ENCODE assay signal across 9 cellular contexts in genomic region chr4:153222162-153222789, GRCh38. TPM values are rescaled to one million over a fixed set of nuclear protein-coding genes. Genes with fewer than 3 reads are reported as not detected.
DNase-seq lines count a peak whose midpoint lies in the region; ATAC-seq and TF ChIP-seq lines count a peak whose summit lies in the region.
"Had no signal": no experiment of that assay in that cellular context is flagged by ENCODE, and none has a peak within 500 bp of the region (broad histone marks: within the 10 kb centered on the region; RNA-seq: fewer than 3 reads in every experiment).

No MANE protein-coding gene starts in this region.

- DNase-seq in NCI-H2029 treated with DMSO at 0.1 percent for 48 hours (lab: John Stamatoyannopoulos, UW) (peak; percentile 16), NCI-H2029 (lab: John Stamatoyannopoulos, UW) (no peak), NCI-H526 (lab: John Stamatoyannopoulos, UW) (peak; percentile 77 to 83), glomerular visceral epithelial cell (ENCODE audit: extremely low spot score) (peak; percentile 66), neural progenitor cell (ENCODE audit: low spot score) (peak; percentile 91), COLO829 (ENCODE audit: low spot score) (no peak)
- DNase-seq in activated naive CD8-positive, alpha-beta T cell treated with anti-CD3 and anti-CD28 coated beads for 36 hours, result peak; percentile 16
- DNase-seq: DND-41 had no signal

- peaks cover 39% of the 10 kb centered on the region for H3K4me1 Mint-ChIP-seq in activated naive CD8-positive, alpha-beta T cell treated with anti-CD3 and anti-CD28 coated beads for 36 hours
- H3K4me1 Mint-ChIP-seq in neural progenitor cell, result peaks cover 56% of the 10 kb centered on the region

- no peak for TF ChIP-seq CTCF in neural progenitor cell (IDR thresholded peaks at IDR 0.05)

- peak overlapping the region; percentile 49 for H3K27ac ChIP-seq in neural progenitor cell

- H3K79me2 ChIP-seq in neural progenitor cell (ENCODE audit: low read depth), result no peaks in the 10 kb centered on the region

- no peak overlapping the region for H3K27ac Mint-ChIP-seq in activated naive CD8-positive, alpha-beta T cell treated with anti-CD3 and anti-CD28 coated beads for 36 hours
- H3K27ac Mint-ChIP-seq in neural progenitor cell, result peak overlapping the region; percentile 99

- peak overlapping the region; percentile 61 for H3K4me3 ChIP-seq in neural progenitor cell

- H3K27me3 Mint-ChIP-seq in activated naive CD8-positive, alpha-beta T cell treated with anti-CD3 and anti-CD28 coated beads for 36 hours, result peaks cover 29% of the 10 kb centered on the region
- peaks cover 2% of the 10 kb centered on the region for H3K27me3 Mint-ChIP-seq in neural progenitor cell (ENCODE audit: insufficient read depth, low read depth)

- no peaks in the 10 kb centered on the region for H4K20me1 ChIP-seq in neural progenitor cell (ENCODE audit: low read depth)

- peak overlapping the region; percentile 31 for H2AFZ ChIP-seq in neural progenitor cell (replicated peaks)

- H3K9ac ChIP-seq in neural progenitor cell, result no peak overlapping the region

- H3K36me3 ChIP-seq in neural progenitor cell, result no peaks in the 10 kb centered on the region

- H3K4me2 ChIP-seq in neural progenitor cell, result peak overlapping the region; percentile 92

- peaks cover 17% of the 10 kb centered on the region for H3K4me1 ChIP-seq in neural progenitor cell

- ATAC-seq in HG02642 (IDR thresholded peaks at IDR 0.05; ENCODE audit: poor library complexity, unreplicated experiment), result peak; percentile 33

- H3K9me3 ChIP-seq in neural progenitor cell (ENCODE audit: low read depth), result no peaks in the 10 kb centered on the region

- peaks cover 9% of the 10 kb centered on the region for H3K36me3 Mint-ChIP-seq in activated naive CD8-positive, alpha-beta T cell treated with anti-CD3 and anti-CD28 coated beads for 36 hours
- peaks cover 21% of the 10 kb centered on the region for H3K36me3 Mint-ChIP-seq in neural progenitor cell

- peaks cover 37% of the 10 kb centered on the region for H3F3A ChIP-seq in neural progenitor cell (ENCODE audit: low read depth)

- H3K4me3 Mint-ChIP-seq in activated naive CD8-positive, alpha-beta T cell treated with anti-CD3 and anti-CD28 coated beads for 36 hours, result peak overlapping the region; percentile 79
- H3K4me3 Mint-ChIP-seq in neural progenitor cell, result peak overlapping the region; percentile 93

- peaks cover 54% of the 10 kb centered on the region for H3K27me3 ChIP-seq in neural progenitor cell

- H3K9me3 Mint-ChIP-seq in activated naive CD8-positive, alpha-beta T cell treated with anti-CD3 and anti-CD28 coated beads for 36 hours, result peaks cover 9% of the 10 kb centered on the region
- H3K9me3 Mint-ChIP-seq in neural progenitor cell, result peaks cover 14% of the 10 kb centered on the region

RNA-seq across cellular contexts. Expression of gene TRIM2, which starts 18.0 kb away (rescaled TPM):
- total RNA-seq in activated naive CD8-positive, alpha-beta T cell treated with anti-CD3 and anti-CD28 coated beads for 36 hours, result under 1 TPM; 0.54 to 0.76 TPM
- 87.6 and 90.2 TPM in 2 replicates for total RNA-seq in neural progenitor cell (ENCODE audit: low replicate concordance)

Comparison
In these comparisons a context has a peak if more than half of its experiments do, and no peak if none do; other contexts are left out.
1. DNase-seq: peak in NCI-H2029 treated with DMSO at 0.1 percent for 48 hours (single experiment), NCI-H526 (2 of 2), activated naive CD8-positive, alpha-beta T cell treated with anti-CD3 and anti-CD28 coated beads for 36 hours (single experiment), glomerular visceral epithelial cell (single experiment) and neural progenitor cell (single experiment); none in NCI-H2029 (single experiment) and COLO829 (single experiment).
2. RNA of gene TRIM2, which starts 18.0 kb away (total RNA-seq): 87.6 to 90.2 TPM in neural progenitor cell; 0.54 to 0.76 TPM in activated naive CD8-positive, alpha-beta T cell treated with anti-CD3 and anti-CD28 coated beads for 36 hours; every median in the first group is over 10 times any median in the second.